20 cellular contexts compared by ENCODE assay signal in genomic region chr1:47780469-47780995, GRCh38.
"Had no signal": no experiment of that assay in that cellular context is flagged by ENCODE, and none has a peak within 500 bp of the region (broad histone marks: within the 10 kb centered on the region; RNA-seq: fewer than 3 reads in every experiment).

No MANE protein-coding gene starts in this region.

- H3K4me1 ChIP-seq: foreskin keratinocyte, prostate gland, uterus had no signal

- H3K36me3 Mint-ChIP-seq: activated naive CD8-positive, alpha-beta T cell treated with anti-CD3 and anti-CD28 coated beads for 36 hours; mesothelial cell of epicardium had no signal

- H3K9me3 ChIP-seq: prostate gland, right atrium auricular region, tibial nerve, uterus had no signal

- H3K27me3 Mint-ChIP-seq: activated CD4-positive, alpha-beta T cell treated with anti-CD3 and anti-CD28 coated beads, Interleukin-2, amount 10 ng/mL, durations not matched to agents 24 days and 14 days; activated CD8-positive, alpha-beta T cell treated with anti-CD3 and anti-CD28 coated beads for 36 hours; activated naive CD8-positive, alpha-beta T cell treated with anti-CD3 and anti-CD28 coated beads for 36 hours had no signal

- DNase-seq: activated CD4-positive, alpha-beta T cell treated with anti-CD3 and anti-CD28 coated beads, Interleukin-2, amount 10 ng/mL, durations not matched to agents 24 days and 14 days; activated CD8-positive, alpha-beta T cell treated with anti-CD3 and anti-CD28 coated beads for 36 hours; activated naive CD4-positive, alpha-beta T cell; activated naive CD8-positive, alpha-beta T cell treated with anti-CD3 and anti-CD28 coated beads for 36 hours; activated T-cell treated with anti-CD3 and anti-CD28 coated beads, Interleukin-2, amount 50 U/mL, for 1 hour; amniotic stem cell; effector memory CD8-positive, alpha-beta T cell; foreskin keratinocyte; occipital lobe; stimulated activated CD4-positive, alpha-beta T cell treated with anti-CD3 and anti-CD28 coated beads, Interleukin-2, amount 100 ng/mL, for 24 hours; stimulated activated naive CD4-positive, alpha-beta T cell treated with Interleukin-2 at 50 U/mL for 16 hours; uterus had no signal

- H3K4me1 Mint-ChIP-seq: activated CD4-positive, alpha-beta T cell treated with anti-CD3 and anti-CD28 coated beads, Interleukin-2, amount 10 ng/mL, durations not matched to agents 24 days and 14 days; activated naive CD8-positive, alpha-beta T cell treated with anti-CD3 and anti-CD28 coated beads for 36 hours; activated T-helper 17 cell treated with anti-CD3 and anti-CD28 coated beads, Interleukin-2, amount 50 U/mL, for 72 hours; mesothelial cell of epicardium had no signal

- H3K9me3 Mint-ChIP-seq: activated CD4-positive, alpha-beta T cell treated with anti-CD3 and anti-CD28 coated beads, Interleukin-2, amount 10 ng/mL, durations not matched to agents 24 days and 14 days; activated CD8-positive, alpha-beta T cell treated with anti-CD3 and anti-CD28 coated beads for 36 hours; activated naive CD8-positive, alpha-beta T cell treated with anti-CD3 and anti-CD28 coated beads for 36 hours; activated T-helper 17 cell treated with anti-CD3 and anti-CD28 coated beads, Interleukin-2, amount 50 U/mL, for 72 hours; effector memory CD8-positive, alpha-beta T cell; mesothelial cell of epicardium; nephron had no signal

- ATAC-seq: activated CD8-positive, alpha-beta T cell treated with anti-CD3 and anti-CD28 coated beads for 36 hours; activated T-helper 17 cell treated with anti-CD3 and anti-CD28 coated beads, Interleukin-2, amount 50 U/mL, for 72 hours; effector memory CD8-positive, alpha-beta T cell; foreskin keratinocyte; left lobe of liver had no signal

- H3K27me3 ChIP-seq: cardiac muscle cell, right atrium auricular region, tibial nerve, uterus had no signal

- H3K27ac ChIP-seq: cardiac muscle cell, foreskin keratinocyte, prostate gland, right atrium auricular region, tibial nerve, uterus had no signal

- H3K4me3 Mint-ChIP-seq: activated CD4-positive, alpha-beta T cell treated with anti-CD3 and anti-CD28 coated beads, Interleukin-2, amount 10 ng/mL, durations not matched to agents 24 days and 14 days; activated CD8-positive, alpha-beta T cell treated with anti-CD3 and anti-CD28 coated beads for 36 hours; activated naive CD8-positive, alpha-beta T cell treated with anti-CD3 and anti-CD28 coated beads for 36 hours; activated T-helper 17 cell treated with anti-CD3 and anti-CD28 coated beads, Interleukin-2, amount 50 U/mL, for 72 hours; effector memory CD8-positive, alpha-beta T cell; mesothelial cell of epicardium; nephron had no signal

- H3K4me3 ChIP-seq: cardiac muscle cell, prostate gland, right atrium auricular region, tibial nerve, uterus had no signal

- H3K27ac Mint-ChIP-seq: activated CD4-positive, alpha-beta T cell treated with anti-CD3 and anti-CD28 coated beads, Interleukin-2, amount 10 ng/mL, durations not matched to agents 24 days and 14 days; activated CD8-positive, alpha-beta T cell treated with anti-CD3 and anti-CD28 coated beads for 36 hours; activated naive CD8-positive, alpha-beta T cell treated with anti-CD3 and anti-CD28 coated beads for 36 hours; activated T-helper 17 cell treated with anti-CD3 and anti-CD28 coated beads, Interleukin-2, amount 50 U/mL, for 72 hours; effector memory CD8-positive, alpha-beta T cell; mesothelial cell of epicardium had no signal

- H3K36me3 ChIP-seq: cardiac muscle cell, prostate gland, uterus had no signal
